In genomic region chrX:50125480-50125879, GRCh38 we compare ENCODE assay signal across 3 cellular contexts.
"Had no signal": no experiment of that assay in that cellular context is flagged by ENCODE, and none has a peak within 500 bp of the region (broad histone marks: within the 10 kb centered on the region; RNA-seq: fewer than 3 reads in every experiment).

No MANE protein-coding gene starts in this region.

- DNase-seq: GDM1, GF-D8 had no signal

- H3K4me3 ChIP-seq: GM12878 had no signal

- ATAC-seq: GM12878 had no signal
